In the genomic region with DNA sequence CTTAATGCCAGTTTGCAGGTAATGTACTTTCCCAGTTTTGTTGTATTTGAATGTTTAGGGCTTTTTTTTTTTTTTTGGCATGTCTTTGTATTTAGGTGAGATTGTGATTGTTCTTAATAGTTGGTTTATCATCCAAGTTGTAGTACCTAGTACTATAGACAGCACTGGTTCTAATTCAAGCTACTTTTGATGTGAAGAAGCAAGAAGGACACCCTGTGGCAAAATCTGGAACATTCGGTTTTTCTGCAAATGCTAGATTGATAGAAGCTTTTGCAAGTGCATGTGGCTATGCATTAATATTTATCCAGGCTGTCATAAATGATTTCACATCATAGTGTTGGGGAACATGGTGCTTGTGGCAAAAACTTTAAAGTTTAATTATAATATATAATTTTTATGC, we compare ENCODE assay signal across 8 cellular contexts.
A peak's percentile ranks its signal among the peaks of the same experiment; 100 is the strongest.
DNase-seq lines count a peak whose midpoint lies in the region; ATAC-seq and TF ChIP-seq lines count a peak whose summit lies in the region.

No MANE protein-coding gene starts in this region.

- DNase-seq in DMS53 (lab: John Stamatoyannopoulos, UW) (peak; percentile 83), Kasumi-1 (lab: John Stamatoyannopoulos, UW) (peak; percentile 51 to 73), SHP77 (lab: John Stamatoyannopoulos, UW) (peak; percentile 30 to 34), kidney epithelial cell (ENCODE audit: low read depth) (no peak)
- DNase-seq in CD4-positive, alpha-beta T cell: no peak
- no peak for DNase-seq in activated CD4-positive, alpha-beta memory T cell treated with anti-CD3 and anti-CD28 coated beads, Interleukin-2, amount 10 ng/mL, durations not matched to agents 7 days and 5 days
- DNase-seq in activated effector memory CD4-positive, alpha-beta T cell treated with anti-CD3 and anti-CD28 coated beads, Interleukin-2, amount 50 U/mL, for 16 hours: no peak

- no peak overlapping the region for H3K4me3 Mint-ChIP-seq in CD4-positive, alpha-beta T cell
- no peak overlapping the region for H3K4me3 Mint-ChIP-seq in activated CD4-positive, alpha-beta memory T cell treated with anti-CD3 and anti-CD28 coated beads, Interleukin-2, amount 10 ng/mL, durations not matched to agents 7 days and 5 days

- H3K4me3 ChIP-seq in kidney epithelial cell (ENCODE audit: low read depth, low read length): no peak overlapping the region

- TF ChIP-seq CTCF in kidney epithelial cell (IDR thresholded peaks at IDR 0.05; ENCODE audit: insufficient read depth, low read length, poor library complexity, severe bottlenecking): peak; percentile 9
- TF ChIP-seq CTCF in CD4-positive, alpha-beta T cell (IDR thresholded peaks at IDR 0.05): no peak

- ATAC-seq in CD4-positive, alpha-beta T cell (ENCODE audit: poor library complexity): no peak
- no peak for ATAC-seq in HG02763 (IDR thresholded peaks at IDR 0.05; ENCODE audit: unreplicated experiment)

- POLR2A ChIA-PET in CD4-positive, alpha-beta T cell (lab: Charles Lee): no interaction called here
- POLR2A ChIA-PET in activated CD4-positive, alpha-beta memory T cell treated with anti-CD3 and anti-CD28 coated beads, Interleukin-2, amount 10 ng/mL, durations not matched to agents 7 days and 5 days (lab: Charles Lee): no interaction called here

- no peaks in the 10 kb centered on the region for H3K36me3 ChIP-seq in kidney epithelial cell (ENCODE audit: control insufficient read depth, insufficient read depth, low read length)

- H3K27ac Mint-ChIP-seq in CD4-positive, alpha-beta T cell: no peak overlapping the region
- H3K27ac Mint-ChIP-seq in activated CD4-positive, alpha-beta memory T cell treated with anti-CD3 and anti-CD28 coated beads, Interleukin-2, amount 10 ng/mL, durations not matched to agents 7 days and 5 days: no peak overlapping the region

- no peaks in the 10 kb centered on the region for H3K36me3 Mint-ChIP-seq in CD4-positive, alpha-beta T cell (ENCODE audit: low read depth)
- H3K36me3 Mint-ChIP-seq in activated CD4-positive, alpha-beta memory T cell treated with anti-CD3 and anti-CD28 coated beads, Interleukin-2, amount 10 ng/mL, durations not matched to agents 7 days and 5 days (ENCODE audit: low read depth): no peaks in the 10 kb centered on the region

- H3K27me3 ChIP-seq in kidney epithelial cell (ENCODE audit: control insufficient read depth, insufficient read depth, low read length): no peaks in the 10 kb centered on the region
- H3K27me3 ChIP-seq in CD4-positive, alpha-beta T cell (ENCODE audit: control insufficient read depth, insufficient read depth, low read length): no peaks in the 10 kb centered on the region

- CTCF ChIA-PET in CD4-positive, alpha-beta T cell (lab: Charles Lee): interaction anchor here (0.6 kb wide), 1 partner anchor 294 kb away, joined by 3 read pairs; no protein-coding TSS in a partner anchor
- CTCF ChIA-PET in activated CD4-positive, alpha-beta memory T cell treated with anti-CD3 and anti-CD28 coated beads, Interleukin-2, amount 10 ng/mL, durations not matched to agents 7 days and 5 days (lab: Charles Lee): interaction anchor here (0.6 to 0.7 kb wide), 2 partner anchors 191 to 348 kb away, joined by 3 read pairs; no protein-coding TSS in a partner anchor

- no peak overlapping the region for H3K27ac ChIP-seq in CD4-positive, alpha-beta T cell (ENCODE audit: low read depth, low read length)

- H3K4me1 Mint-ChIP-seq in CD4-positive, alpha-beta T cell (ENCODE audit: low read depth): no peaks in the 10 kb centered on the region
- no peaks in the 10 kb centered on the region for H3K4me1 Mint-ChIP-seq in activated CD4-positive, alpha-beta memory T cell treated with anti-CD3 and anti-CD28 coated beads, Interleukin-2, amount 10 ng/mL, durations not matched to agents 7 days and 5 days

- H3K27me3 Mint-ChIP-seq in CD4-positive, alpha-beta T cell: no peaks in the 10 kb centered on the region
- no peaks in the 10 kb centered on the region for H3K27me3 Mint-ChIP-seq in activated CD4-positive, alpha-beta memory T cell treated with anti-CD3 and anti-CD28 coated beads, Interleukin-2, amount 10 ng/mL, durations not matched to agents 7 days and 5 days

- H3K9me3 ChIP-seq in CD4-positive, alpha-beta T cell (ENCODE audit: control insufficient read depth, low read length): no peaks in the 10 kb centered on the region

- intact Hi-C loops in CD4-positive, alpha-beta T cell (cut with DNase I, micrococcal nuclease): no loop called here

- H3K9me3 Mint-ChIP-seq in CD4-positive, alpha-beta T cell: no peaks in the 10 kb centered on the region
- no peaks in the 10 kb centered on the region for H3K9me3 Mint-ChIP-seq in activated CD4-positive, alpha-beta memory T cell treated with anti-CD3 and anti-CD28 coated beads, Interleukin-2, amount 10 ng/mL, durations not matched to agents 7 days and 5 days

Comparison
In these comparisons a context has a peak if more than half of its experiments do, and no peak if none do; other contexts are left out.
1. DNase-seq: peak in DMS53 (single experiment), Kasumi-1 (2 of 2) and SHP77 (2 of 2); none in kidney epithelial cell (single experiment), CD4-positive, alpha-beta T cell (0 of 10), activated CD4-positive, alpha-beta memory T cell treated with anti-CD3 and anti-CD28 coated beads, Interleukin-2, amount 10 ng/mL, durations not matched to agents 7 days and 5 days (single experiment) and activated effector memory CD4-positive, alpha-beta T cell treated with anti-CD3 and anti-CD28 coated beads, Interleukin-2, amount 50 U/mL, for 16 hours (single experiment).